Comparison of ENCODE assay signal across 26 cellular contexts in the genomic region with DNA sequence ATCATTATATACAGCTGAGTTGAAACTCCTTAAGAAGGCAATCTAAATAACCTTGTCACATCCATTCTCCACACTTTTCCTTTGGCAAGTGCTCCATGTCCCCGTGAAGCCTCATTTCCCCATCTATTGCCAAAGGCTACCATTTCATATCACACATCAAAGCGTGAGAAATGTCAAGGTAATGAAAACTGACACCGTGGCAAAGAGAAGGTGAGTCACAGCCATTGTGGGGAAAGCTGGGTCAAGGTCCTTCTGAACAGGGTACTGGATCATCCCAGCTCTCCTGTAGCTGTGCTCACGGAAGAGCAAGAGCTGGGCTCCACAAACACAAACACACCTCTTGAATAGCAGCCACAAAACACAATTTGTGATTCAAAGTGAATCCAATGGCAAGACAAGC. TPM values are rescaled to one million over a fixed set of nuclear protein-coding genes. Genes with fewer than 3 reads are reported as not detected.
DNase-seq lines count a peak whose midpoint lies in the region; ATAC-seq and TF ChIP-seq lines count a peak whose summit lies in the region.
"Had no signal": no experiment of that assay in that cellular context is flagged by ENCODE, and none has a peak within 500 bp of the region (broad histone marks: within the 10 kb centered on the region; RNA-seq: fewer than 3 reads in every experiment).

No MANE protein-coding gene starts in this region.

- POLR2A ChIA-PET in MCF 10A (lab: Yijun Ruan, JAX), result no interaction called here

- H4K20me1 ChIP-seq in hepatocyte (ENCODE audit: insufficient read depth, poor library complexity, severe bottlenecking), result no peaks in the 10 kb centered on the region

- H3K4me1 Mint-ChIP-seq in MCF 10A (ENCODE audit: insufficient read depth, unreplicated experiment), result no peaks in the 10 kb centered on the region
- H3K4me1 Mint-ChIP-seq: CD14-positive monocyte, T-cell had no signal

- H3K27ac Mint-ChIP-seq in MCF 10A (ENCODE audit: low read depth, unreplicated experiment), result no peak overlapping the region
- H3K27ac Mint-ChIP-seq: HFFc6, T-cell had no signal

- H3K4me3 Mint-ChIP-seq in MCF 10A (ENCODE audit: unreplicated experiment), result no peak overlapping the region
- H3K4me3 Mint-ChIP-seq: CD14-positive monocyte, HFFc6, T-cell had no signal

- BruUV-seq in MCF 10A (replicated peaks; lab: Mats Ljungman, UMichigan), result no TSS peak

- H3K27ac ChIP-seq in breast epithelium (no peak overlapping the region), hepatocyte (no peak overlapping the region)
- H3K27ac ChIP-seq: SJSA1 had no signal

- TF ChIP-seq POLR2A in breast epithelium (IDR thresholded peaks at IDR 0.05), result no peak

- intact Hi-C loops in MCF 10A (cut with micrococcal nuclease), result no loop called here
- intact Hi-C loops in breast epithelium (cut with DNase I; ENCODE audit: low total_unique reads), result no loop called here

- H2AFZ ChIP-seq in hepatocyte, result no peak overlapping the region

- H3K27me3 ChIP-seq in breast epithelium (no peaks in the 10 kb centered on the region), hepatocyte (no peaks in the 10 kb centered on the region)
- H3K27me3 ChIP-seq: BE2C, SJSA1 had no signal

- peaks cover 3% of the 10 kb centered on the region for H3K27me3 Mint-ChIP-seq in MCF 10A (ENCODE audit: insufficient read depth, unreplicated experiment)
- H3K27me3 Mint-ChIP-seq: T-cell had no signal

- TF ChIP-seq CTCF in MCF 10A (IDR thresholded peaks at IDR 0.05; ENCODE audit: unreplicated experiment), result no peak
- TF ChIP-seq CTCF in breast epithelium (IDR thresholded peaks at IDR 0.05), result no peak
- TF ChIP-seq CTCF in hepatocyte (IDR thresholded peaks at IDR 0.05; ENCODE audit: poor library complexity), result no peak

- H3K36me3 ChIP-seq in breast epithelium, result no peaks in the 10 kb centered on the region
- no peaks in the 10 kb centered on the region for H3K36me3 ChIP-seq in hepatocyte (replicated peaks; ENCODE audit: insufficient read depth, low read depth)
- H3K36me3 ChIP-seq: BE2C, SJSA1 had no signal

- H3K4me1 ChIP-seq in breast epithelium (no peaks in the 10 kb centered on the region), hepatocyte (ENCODE audit: insufficient read depth) (no peaks in the 10 kb centered on the region)
- H3K4me1 ChIP-seq: BE2C, SJSA1 had no signal

- no peaks in the 10 kb centered on the region for H3K9me3 Mint-ChIP-seq in MCF 10A (ENCODE audit: unreplicated experiment)

- DNase-seq in MCF 10A (ENCODE audit: unreplicated experiment) (peak; percentile 1), breast epithelium (ENCODE audit: low spot score in 2 of 2) (no peak), NCI-H510A treated with DMSO at 0.1 percent for 48 hours (lab: John Stamatoyannopoulos, UW) (peak; percentile 19), hepatocyte (ENCODE audit: low spot score) (peak; percentile 23), GOT3 (lab: John Stamatoyannopoulos, UW) (no peak), DMS79 (lab: John Stamatoyannopoulos, UW) (no peak)
- DNase-seq: 8988T, ACHN, BE2C, DMS79 treated with DMSO at 0.1 percent for 48 hours, H7, HFFc6, IMR-90, KG1, NCI-H1048, NCI-H1417, NCI-H1694 treated with DMSO at 0.1 percent for 48 hours, NCI-H2081, NCI-H446 treated with DMSO at 0.1 percent for 48 hours, NCI-H69, Right ventricle myocardium superior, RPMI8226, T-cell had no signal

- ATAC-seq in GM21737 (IDR thresholded peaks at IDR 0.05; ENCODE audit: unreplicated experiment), result no peak
- ATAC-seq: T-cell had no signal

- H3K9me3 ChIP-seq in breast epithelium (no peaks in the 10 kb centered on the region), hepatocyte (ENCODE audit: low read depth) (no peaks in the 10 kb centered on the region)
- H3K9me3 ChIP-seq: BE2C, SJSA1 had no signal

- H3K4me2 ChIP-seq in hepatocyte, result no peak overlapping the region

- CTCF ChIA-PET in MCF 10A (lab: Yijun Ruan, JAX), result interaction anchor here (1.0 kb wide), 1 partner anchor 73 kb away, joined by 4 read pairs; no protein-coding TSS in a partner anchor

- 68% methylated on average over 4 of the region's 4 CpGs for WGBS in hepatocyte (ENCODE audit: low lambda C conversion rate, missing lambda C conversion rate)

- H3K4me3 ChIP-seq in breast epithelium (no peak overlapping the region), hepatocyte (no peak overlapping the region)
- H3K4me3 ChIP-seq: SJSA1 had no signal

- no peaks in the 10 kb centered on the region for H3K36me3 Mint-ChIP-seq in MCF 10A (ENCODE audit: insufficient read depth, unreplicated experiment)
- H3K36me3 Mint-ChIP-seq: CD14-positive monocyte, T-cell had no signal

- H3K79me2 ChIP-seq in hepatocyte, result no peaks in the 10 kb centered on the region

- no peaks in the 10 kb centered on the region for H3K9me2 ChIP-seq in hepatocyte (replicated peaks; ENCODE audit: insufficient read depth)

RNA-seq across cellular contexts. Expression of gene REG3G, which starts 58.2 kb away (rescaled TPM):
- total RNA-seq in MCF 10A (2022) (not detected in 2 replicates), breast epithelium (not detected), hepatocyte (0.30 TPM in 1 of 2 replicates, not detected in the other)
- polyA plus RNA-seq in hepatocyte, result 1.3 and 2.3 TPM in 2 replicates
- total RNA-seq: H7, HFFc6, IMR-90, Right ventricle myocardium superior, SJSA1 had no signal
- polyA plus RNA-seq: CD14-positive monocyte, IMR-90 had no signal

Comparison
In these comparisons a context has a peak if more than half of its experiments do, and no peak if none do; other contexts are left out.
1. DNase-seq: peak in MCF 10A (single experiment), NCI-H510A treated with DMSO at 0.1 percent for 48 hours (single experiment) and hepatocyte (single experiment); none in breast epithelium (0 of 2), GOT3 (single experiment) and DMS79 (single experiment).